Comparison of ENCODE assay signal across 8 cellular contexts in genomic region chr2:151409601-151410484, GRCh38. TPM values are rescaled to one million over a fixed set of nuclear protein-coding genes. Genes with fewer than 3 reads are reported as not detected.
DNase-seq lines count a peak whose midpoint lies in the region; ATAC-seq and TF ChIP-seq lines count a peak whose summit lies in the region.

A gene with protein sequence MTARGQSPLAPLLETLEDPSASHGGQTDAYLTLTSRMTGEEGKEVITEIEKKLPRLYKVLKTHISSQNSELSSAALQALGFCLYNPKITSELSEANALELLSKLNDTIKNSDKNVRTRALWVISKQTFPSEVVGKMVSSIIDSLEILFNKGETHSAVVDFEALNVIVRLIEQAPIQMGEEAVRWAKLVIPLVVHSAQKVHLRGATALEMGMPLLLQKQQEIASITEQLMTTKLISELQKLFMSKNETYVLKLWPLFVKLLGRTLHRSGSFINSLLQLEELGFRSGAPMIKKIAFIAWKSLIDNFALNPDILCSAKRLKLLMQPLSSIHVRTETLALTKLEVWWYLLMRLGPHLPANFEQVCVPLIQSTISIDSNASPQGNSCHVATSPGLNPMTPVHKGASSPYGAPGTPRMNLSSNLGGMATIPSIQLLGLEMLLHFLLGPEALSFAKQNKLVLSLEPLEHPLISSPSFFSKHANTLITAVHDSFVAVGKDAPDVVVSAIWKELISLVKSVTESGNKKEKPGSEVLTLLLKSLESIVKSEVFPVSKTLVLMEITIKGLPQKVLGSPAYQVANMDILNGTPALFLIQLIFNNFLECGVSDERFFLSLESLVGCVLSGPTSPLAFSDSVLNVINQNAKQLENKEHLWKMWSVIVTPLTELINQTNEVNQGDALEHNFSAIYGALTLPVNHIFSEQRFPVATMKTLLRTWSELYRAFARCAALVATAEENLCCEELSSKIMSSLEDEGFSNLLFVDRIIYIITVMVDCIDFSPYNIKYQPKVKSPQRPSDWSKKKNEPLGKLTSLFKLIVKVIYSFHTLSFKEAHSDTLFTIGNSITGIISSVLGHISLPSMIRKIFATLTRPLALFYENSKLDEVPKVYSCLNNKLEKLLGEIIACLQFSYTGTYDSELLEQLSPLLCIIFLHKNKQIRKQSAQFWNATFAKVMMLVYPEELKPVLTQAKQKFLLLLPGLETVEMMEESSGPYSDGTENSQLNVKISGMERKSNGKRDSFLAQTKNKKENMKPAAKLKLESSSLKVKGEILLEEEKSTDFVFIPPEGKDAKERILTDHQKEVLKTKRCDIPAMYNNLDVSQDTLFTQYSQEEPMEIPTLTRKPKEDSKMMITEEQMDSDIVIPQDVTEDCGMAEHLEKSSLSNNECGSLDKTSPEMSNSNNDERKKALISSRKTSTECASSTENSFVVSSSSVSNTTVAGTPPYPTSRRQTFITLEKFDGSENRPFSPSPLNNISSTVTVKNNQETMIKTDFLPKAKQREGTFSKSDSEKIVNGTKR (N-terminal part only) (plus strand): TSS chr2:151409902. CDS start chr2:151410424, 522 bp downstream.

- intact Hi-C loops in activated B cell treated with CpG ODN at 0.5 μM for 24 hours (cut with micrococcal nuclease) = loop anchor here (1.0 to 5.0 kb wide), 5 partner anchors 121 to 1307 kb away; partner anchors contain the start of genes ARL5A, ARL6IP6, NMI and PRPF40A

- CTCF ChIA-PET in activated B cell treated with CpG ODN at 0.5 μM for 24 hours (lab: Charles Lee) = interaction anchor here (0.8 to 1.4 kb wide), 3 partner anchors 55 to 149 kb away, joined by 3 read pairs; no protein-coding TSS in a partner anchor

- peaks cover 26% of the 10 kb centered on the region for H3K4me1 Mint-ChIP-seq in activated B cell treated with CpG ODN at 0.5 μM for 24 hours

- no peaks in the 10 kb centered on the region for H3K27me3 Mint-ChIP-seq in activated B cell treated with CpG ODN at 0.5 μM for 24 hours

- no peaks in the 10 kb centered on the region for H3K9me3 Mint-ChIP-seq in activated B cell treated with CpG ODN at 0.5 μM for 24 hours

- H3K4me3 Mint-ChIP-seq in activated B cell treated with CpG ODN at 0.5 μM for 24 hours = peak within 1 kb of the TSS; percentile 89

- peak within 1 kb of the TSS; percentile 80 for H3K27ac Mint-ChIP-seq in activated B cell treated with CpG ODN at 0.5 μM for 24 hours

- TF ChIP-seq CTCF in AG09319 (IDR thresholded peaks at IDR 0.05; ENCODE audit: low read depth, low read length) (peak; percentile 78), activated B cell treated with CpG ODN at 0.5 μM for 24 hours (IDR thresholded peaks at IDR 0.05) (no peak)

- POLR2A ChIA-PET in activated B cell treated with CpG ODN at 0.5 μM for 24 hours (lab: Charles Lee) = interaction anchor here (0.6 to 2.8 kb wide), 8 partner anchors 58 to 1205 kb away, joined by 3 to 37 read pairs (median 4); partner anchors contain the start of genes NMI and RBM43

- peak; percentile 75 for DNase-seq in AG09319 (ENCODE audit: extremely low read depth, low read depth)
- DNase-seq in NCI-H2227 treated with DMSO at 0.1 percent for 48 hours (lab: John Stamatoyannopoulos, UW) = peak; percentile 99
- peak; percentile 73 for DNase-seq in activated B cell treated with CpG ODN at 0.5 μM for 24 hours
- peak; percentile 33 to 91 (median 82) for DNase-seq in caudate nucleus (lab: John Stamatoyannopoulos, UW)
- DNase-seq in iris pigment epithelial cell (ENCODE audit: low read depth) = peak; percentile 97
- DNase-seq in stimulated activated CD4-positive, alpha-beta T cell treated with anti-CD3 and anti-CD28 coated beads, Interleukin-12 subunit alpha, Interleukin-12 subunit beta, amount 100 ng/mL, for 4 hours = peak; percentile 80

- ATAC-seq in GM18909 (IDR thresholded peaks at IDR 0.05; ENCODE audit: poor library complexity, unreplicated experiment) = peak; percentile 95
- ATAC-seq in HG03175 (IDR thresholded peaks at IDR 0.05; ENCODE audit: unreplicated experiment) = peak; percentile 94
- ATAC-seq in activated B cell treated with CpG ODN at 0.5 μM for 24 hours (ENCODE audit: low read depth) = peak; percentile 90

- peaks cover 32% of the 10 kb centered on the region for H3K36me3 Mint-ChIP-seq in activated B cell treated with CpG ODN at 0.5 μM for 24 hours (ENCODE audit: low read depth)

- peak within 1 kb of the TSS; percentile 93 for H3K27ac ChIP-seq in caudate nucleus (ENCODE audit: low read depth, low read length)

RNA-seq across cellular contexts. Expression of the gene that starts here (rescaled TPM):
- total RNA-seq in activated B cell treated with CpG ODN at 0.5 μM for 24 hours = 43.7 and 51.1 TPM in 2 replicates

Comparison
In these comparisons a context has a peak if more than half of its experiments do, and no peak if none do; other contexts are left out.
1. Peak in every context shown above with its lines: DNase-seq, ATAC-seq and H3K27ac ChIP-seq.